8 cellular contexts compared by ENCODE assay signal in the genomic region with DNA sequence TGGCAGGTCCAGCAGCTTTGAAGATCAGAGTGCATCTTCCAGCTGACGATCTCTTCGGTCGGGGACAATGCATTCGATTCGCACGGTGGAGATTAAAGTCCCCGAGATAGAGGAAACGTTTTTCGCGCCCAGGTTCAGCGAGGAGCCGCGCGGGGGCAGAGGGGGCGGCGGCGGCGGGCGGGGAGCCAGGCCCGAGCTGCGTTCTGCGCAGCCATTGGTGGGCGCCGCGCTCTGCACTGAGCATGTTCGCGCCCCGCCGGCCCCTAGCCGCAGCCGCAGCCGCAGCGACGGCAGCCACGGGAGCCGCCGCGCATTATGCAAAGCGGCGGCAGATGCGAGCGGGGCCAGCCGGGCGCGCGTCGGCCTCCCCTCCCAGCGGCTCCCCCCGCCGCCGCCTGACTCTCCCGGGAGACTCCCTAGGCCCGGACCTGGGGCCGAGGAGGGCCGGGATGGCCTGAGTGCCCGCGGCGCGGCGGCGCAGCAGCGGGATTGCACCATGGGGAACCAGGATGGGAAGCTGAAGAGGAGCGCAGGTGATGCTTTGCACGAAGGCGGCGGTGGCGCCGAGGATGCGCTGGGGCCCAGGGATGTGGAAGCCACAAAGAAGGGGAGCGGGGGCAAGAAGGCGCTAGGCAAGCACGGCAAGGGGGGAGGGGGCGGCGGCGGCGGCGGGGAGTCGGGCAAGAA. TPM values are rescaled to one million over a fixed set of nuclear protein-coding genes. Genes with fewer than 3 reads are reported as not detected.
DNase-seq lines count a peak whose midpoint lies in the region; ATAC-seq, FAIRE-seq and TF ChIP-seq lines count a peak whose summit lies in the region.

TSS of gene FMN2 (plus strand) at position 270 of the 687 bp plus-strand sequence. CDS start at position 497, 227 bp downstream.

- no peak for FAIRE-seq in small intestine (lab: Jason Lieb, UNC)

- H2AFZ ChIP-seq in SK-N-SH (ENCODE audit: low read depth) = peak within 1 kb of the TSS; percentile 94

- no peaks in the 10 kb centered on the region; the same call in 1 of the 2 replicates for H4K20me1 ChIP-seq in SK-N-SH (ENCODE audit: insufficient read depth)

- H3F3A ChIP-seq in SK-N-SH (replicated peaks; ENCODE audit: insufficient read depth) = peaks cover 4% of the 10 kb centered on the region

- ATAC-seq in omental fat pad (ENCODE audit: low FRiP score) (peak; percentile 49), GM18870 (IDR thresholded peaks at IDR 0.05; ENCODE audit: unreplicated experiment) (no peak), HG03354 (IDR thresholded peaks at IDR 0.05; ENCODE audit: poor library complexity, severe bottlenecking, unreplicated experiment) (no peak)

- H3K9me3 ChIP-seq in SK-N-SH = no peaks in the 10 kb centered on the region
- no peaks in the 10 kb centered on the region for H3K9me3 ChIP-seq in small intestine (ENCODE audit: control insufficient read depth, low read depth)

- H3K4me2 ChIP-seq in SK-N-SH = peak within 1 kb of the TSS; percentile 96

- peak; percentile 13; the same call in 1 of the 2 replicates for TF ChIP-seq CTCF in SK-N-SH (IDR thresholded peaks at IDR 0.05)
- no peak for TF ChIP-seq CTCF in foreskin fibroblast (IDR thresholded peaks at IDR 0.05; ENCODE audit: low read depth, low read length)
- TF ChIP-seq CTCF in omental fat pad (IDR thresholded peaks at IDR 0.05) = no peak

- H3K27ac ChIP-seq in SK-N-SH (ENCODE audit: low read depth in 2 of 2, low read length in 1 of 2) = peak within 1 kb of the TSS; percentile 58 to 85
- no peak within 1 kb of the TSS for H3K27ac ChIP-seq in small intestine (ENCODE audit: low read depth in 1 of 2, low read length in 1 of 2)

- H3K9ac ChIP-seq in SK-N-SH = peak within 1 kb of the TSS; percentile 79

- TF ChIP-seq RAD21 in SK-N-SH (IDR thresholded peaks at IDR 0.05; ENCODE audit: low read length) = no peak; the same call in 1 of the 2 replicates

- peak within 1 kb of the TSS; percentile 89 to 93 for H3K4me3 ChIP-seq in SK-N-SH (ENCODE audit: low read depth in 2 of 2, low read length in 1 of 2)
- peak within 1 kb of the TSS; percentile 78 to 96 for H3K4me3 ChIP-seq in foreskin fibroblast (ENCODE audit: low read depth in 1 of 2, low read length in 2 of 2)
- H3K4me3 ChIP-seq in small intestine (ENCODE audit: low read depth in 1 of 2, low read length in 2 of 2) = peak within 1 kb of the TSS in 1 of 2 donors; percentile 15

- H3K4me1 ChIP-seq in SK-N-SH (ENCODE audit: control insufficient read depth in 1 of 2, insufficient read depth in 2 of 2, low read depth in 1 of 2, low read length in 1 of 2) (peaks cover 0 to 36% of the 10 kb centered on the region in 2 experiments; a peak in 2 of 4 replicates), small intestine (ENCODE audit: control insufficient read depth in 2 of 2, insufficient read depth in 1 of 2, low read depth in 1 of 2, low read length in 1 of 2) (no peaks in the 10 kb centered on the region)

- WGBS in SK-N-SH (ENCODE audit: low lambda C conversion rate) = 1% methylated on average over 34 of the region's 78 CpGs
- WGBS in small intestine, 3 donors = 1 to 2% (median 1%) methylated on average over 50 to 78 of the region's 78 CpGs

- H3K36me3 ChIP-seq in SK-N-SH (replicated peaks in 1 of 2; ENCODE audit: control insufficient read depth in 1 of 2, insufficient read depth in 2 of 2, low read length in 1 of 2) (peaks cover 5 to 19% of the 10 kb centered on the region in 2 experiments), small intestine (ENCODE audit: control insufficient read depth in 2 of 2, insufficient read depth in 2 of 2, low read length in 2 of 2) (no peaks in the 10 kb centered on the region)

- DNase-seq in C1 segment of cervical spinal cord (lab: John Stamatoyannopoulos, UW) (peak in 9 of 14 donors; percentile 29 to 65 (median 44)), HT1080 (ENCODE audit: low read depth) (peak; percentile 64), SK-N-SH (peak; percentile 94), foreskin fibroblast (peak; percentile 73 to 87), omental fat pad (ENCODE audit: low spot score) (no peak), small intestine (no peak)

- POLR2A ChIA-PET in SK-N-SH (lab: Yijun Ruan, JAX) = no interaction called here

- H3K27me3 ChIP-seq in SK-N-SH (ENCODE audit: insufficient read depth) = no peaks in the 10 kb centered on the region
- H3K27me3 ChIP-seq in small intestine (ENCODE audit: control insufficient read depth in 2 of 2, insufficient read depth in 2 of 2, low read length in 2 of 2) = peaks cover 5 to 15% of the 10 kb centered on the region in 2 donors

- no peaks in the 10 kb centered on the region for H3K9me2 ChIP-seq in SK-N-SH

- peaks cover 51% of the 10 kb centered on the region for H3K79me2 ChIP-seq in SK-N-SH (ENCODE audit: insufficient read depth)

- TF ChIP-seq EP300 in SK-N-SH (IDR thresholded peaks at IDR 0.05; ENCODE audit: borderline replicate concordance in 1 of 2, low read depth in 1 of 2, low read length in 1 of 2) = peak in 1 of 2 experiments; percentile 3; a peak in 1 of 4 replicates

- CTCF ChIA-PET in SK-N-SH (lab: Yijun Ruan, JAX) = interaction anchor here (0.6 to 4.8 kb wide), 23 partner anchors 9 to 601 kb away, joined by 3 to 21 read pairs (median 4); no protein-coding TSS in a partner anchor

TF ChIP-seq in SK-N-SH, 30 proteins besides CTCF, POLR2A, EP300 and RAD21 (continues in another document):
- TF ChIP-seq MEF2A (IDR thresholded peaks at IDR 0.05; ENCODE audit: borderline replicate concordance, low read depth) (no peak), RFX5 (IDR thresholded peaks at IDR 0.05; ENCODE audit: low read length) (no peak), CHD2 (IDR thresholded peaks at IDR 0.05; ENCODE audit: low read length, partially characterized antibody) (peak; percentile 6), MAX (IDR thresholded peaks at IDR 0.05; ENCODE audit: low read depth) (peak; percentile 69; the same call in 1 of the 2 replicates), NRF1 (IDR thresholded peaks at IDR 0.05; ENCODE audit: low read depth, low read length) (peak; percentile 60), PBX3 (IDR thresholded peaks at IDR 0.05) (no peak), SMC3 (IDR thresholded peaks at IDR 0.05; ENCODE audit: low read depth, low read length) (no peak), NFIC (IDR thresholded peaks at IDR 0.05; ENCODE audit: borderline replicate concordance) (peak; percentile 45), GABPA (IDR thresholded peaks at IDR 0.05; ENCODE audit: low read depth) (no peak), GATA2 (CRISPR knock-in tag; IDR thresholded peaks at IDR 0.05) (no peak), IRF3 (IDR thresholded peaks at IDR 0.05; ENCODE audit: low read depth, low read length) (no peak), RCOR1 (IDR thresholded peaks at IDR 0.05; ENCODE audit: low read length) (peak; percentile 8; the same call in 1 of the 2 replicates), POLR2AphosphoS5 (IDR thresholded peaks at IDR 0.05; ENCODE audit: low read depth, low read length) (peak; percentile 72), TAF1 (IDR thresholded peaks at IDR 0.05; ENCODE audit: borderline replicate concordance, low read depth, low read length) (peak; percentile 91)
- TF ChIP-seq, protein P1, sequence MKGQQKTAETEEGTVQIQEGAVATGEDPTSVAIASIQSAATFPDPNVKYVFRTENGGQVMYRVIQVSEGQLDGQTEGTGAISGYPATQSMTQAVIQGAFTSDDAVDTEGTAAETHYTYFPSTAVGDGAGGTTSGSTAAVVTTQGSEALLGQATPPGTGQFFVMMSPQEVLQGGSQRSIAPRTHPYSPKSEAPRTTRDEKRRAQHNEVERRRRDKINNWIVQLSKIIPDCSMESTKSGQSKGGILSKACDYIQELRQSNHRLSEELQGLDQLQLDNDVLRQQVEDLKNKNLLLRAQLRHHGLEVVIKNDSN (IDR thresholded peaks at IDR 0.05; ENCODE audit: borderline replicate concordance, low read depth) = no peak
- TF ChIP-seq, protein P2, sequence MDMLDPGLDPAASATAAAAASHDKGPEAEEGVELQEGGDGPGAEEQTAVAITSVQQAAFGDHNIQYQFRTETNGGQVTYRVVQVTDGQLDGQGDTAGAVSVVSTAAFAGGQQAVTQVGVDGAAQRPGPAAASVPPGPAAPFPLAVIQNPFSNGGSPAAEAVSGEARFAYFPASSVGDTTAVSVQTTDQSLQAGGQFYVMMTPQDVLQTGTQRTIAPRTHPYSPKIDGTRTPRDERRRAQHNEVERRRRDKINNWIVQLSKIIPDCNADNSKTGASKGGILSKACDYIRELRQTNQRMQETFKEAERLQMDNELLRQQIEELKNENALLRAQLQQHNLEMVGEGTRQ (IDR thresholded peaks at IDR 0.05; ENCODE audit: borderline replicate concordance, low read depth, low read length) = no peak

RNA-seq across cellular contexts. Expression of gene FMN2, which starts in this region (rescaled TPM):
- total RNA-seq in HT1080 (2014; rRNA removed; shearing (Covaris generic)) = 0.80 and 1.3 TPM in 2 replicates
- polyA plus RNA-seq in HT1080 (2015; cell fraction: cytosol; rRNA removed) = 19.6 and 20.7 TPM in 2 replicates
- 11.5 and 13.8 TPM in 2 replicates for polyA plus RNA-seq in HT1080 (2015; cell fraction: nucleus; rRNA removed)
- polyA plus RNA-seq in SK-N-SH (2012; rRNA removed) = 7.2 and 13.1 TPM in 2 replicates
- polyA plus RNA-seq in SK-N-SH (2012; cell fraction: cytosol; rRNA removed) = 17.8 and 19.5 TPM in 2 replicates
- polyA plus RNA-seq in SK-N-SH (2012; cell fraction: nucleus; rRNA removed) = 8.6 and 16.9 TPM in 2 replicates
- 1 to 10 TPM; 1.2 to 4.3 (median 2.8) TPM for total RNA-seq in omental fat pad
- polyA plus RNA-seq in small intestine = under 1 TPM in 1 of 3 donors, not detected in 2; 0.70 TPM

Comparison
In these comparisons a context has a peak if more than half of its experiments do, and no peak if none do; other contexts are left out.
1. DNase-seq: peak in C1 segment of cervical spinal cord (9 of 14), HT1080 (single experiment), SK-N-SH (single experiment) and foreskin fibroblast (2 of 2); none in omental fat pad (single experiment) and small intestine (single experiment).
2. H3K27ac ChIP-seq: peak in SK-N-SH (2 of 2); none in small intestine (0 of 2).